8 cellular contexts compared by ENCODE assay signal in the genomic region with DNA sequence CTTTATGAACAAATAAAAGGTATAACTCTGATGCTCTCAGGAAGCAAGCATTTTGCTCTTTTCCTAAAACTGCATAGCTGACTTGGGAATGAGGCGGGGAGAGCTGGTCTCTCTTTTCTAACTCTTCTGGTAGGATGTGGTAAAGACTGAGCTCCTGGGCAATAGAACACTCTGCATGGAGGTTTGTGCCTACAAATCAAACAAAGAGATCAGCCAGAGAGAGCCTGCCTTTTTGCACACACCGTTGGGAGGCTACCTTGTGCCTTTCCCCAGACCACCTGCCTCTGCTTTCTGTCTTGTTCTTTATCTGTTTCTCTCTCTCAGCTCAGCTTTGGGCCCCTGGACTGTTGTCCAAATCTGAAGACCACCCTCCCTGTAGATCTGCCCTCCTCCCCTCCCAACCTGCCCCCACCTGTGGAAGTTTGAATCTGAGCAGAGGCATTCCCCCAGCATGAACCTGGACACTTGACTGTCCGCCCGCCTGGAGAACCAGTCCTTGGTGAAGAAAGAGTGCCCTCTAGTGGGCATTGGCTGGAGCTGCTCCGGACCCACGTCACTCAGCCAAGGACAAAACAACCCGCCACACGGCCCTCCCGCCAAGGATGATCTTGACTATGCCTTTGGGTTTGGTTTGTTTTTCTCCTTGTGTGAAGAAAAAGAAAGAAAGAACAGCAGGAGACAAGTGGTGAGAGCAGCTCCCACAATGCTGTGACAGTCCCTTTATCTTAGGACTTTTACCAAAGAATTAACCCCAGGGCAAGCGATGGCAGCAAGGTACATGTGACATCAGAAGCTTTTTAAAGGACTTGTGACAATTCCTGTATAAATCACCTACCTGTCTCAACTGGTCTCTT.
DNase-seq lines count a peak whose midpoint lies in the region; ATAC-seq and TF ChIP-seq lines count a peak whose summit lies in the region.

No MANE protein-coding gene starts in this region.

- H3K36me3 ChIP-seq in SK-N-SH (replicated peaks in 1 of 2; ENCODE audit: control insufficient read depth in 1 of 2, insufficient read depth in 2 of 2, low read length in 1 of 2) (no peaks in the 10 kb centered on the region), uterus (no peaks in the 10 kb centered on the region)

- no peaks in the 10 kb centered on the region for H4K20me1 ChIP-seq in SK-N-SH (ENCODE audit: insufficient read depth)

- ATAC-seq in HG02571 (IDR thresholded peaks at IDR 0.05; ENCODE audit: unreplicated experiment): peak; percentile 98

- peaks cover 14 to 19% of the 10 kb centered on the region in 2 experiments; a peak in 3 of 4 replicates for H3K4me1 ChIP-seq in SK-N-SH (ENCODE audit: control insufficient read depth in 1 of 2, insufficient read depth in 2 of 2, low read depth in 1 of 2, low read length in 1 of 2)
- peaks cover 18 to 19% of the 10 kb centered on the region in 2 donors for H3K4me1 ChIP-seq in uterus

- no peaks in the 10 kb centered on the region for H3F3A ChIP-seq in SK-N-SH (replicated peaks; ENCODE audit: insufficient read depth)

- DNase-seq in MV-4-11 (lab: John Stamatoyannopoulos, UW) (peak; percentile 44), SK-N-SH (peak; percentile 89), cardiac septum (ENCODE audit: low spot score) (peak; percentile 88), posterior vena cava (ENCODE audit: low spot score) (peak; percentile 93), uterus (peak; percentile 89 to 94)
- DNase-seq in activated naive CD8-positive, alpha-beta T cell treated with anti-CD3 and anti-CD28 coated beads, Interleukin-2, amount 50 U/mL, for 16 hours (ENCODE audit: low read depth, low spot score): peak; percentile 5

- H3K9me3 ChIP-seq in SK-N-SH: no peaks in the 10 kb centered on the region
- no peaks in the 10 kb centered on the region for H3K9me3 ChIP-seq in uterus

- H3K4me2 ChIP-seq in SK-N-SH: no peak overlapping the region

- no peak overlapping the region for H2AFZ ChIP-seq in SK-N-SH (ENCODE audit: low read depth)

- no peak for TF ChIP-seq POLR2A in uterus (IDR thresholded peaks at IDR 0.05)

- TF ChIP-seq EP300 in SK-N-SH (IDR thresholded peaks at IDR 0.05; ENCODE audit: borderline replicate concordance in 1 of 2, low read depth in 1 of 2, low read length in 1 of 2): no peak

- H3K27me3 ChIP-seq in SK-N-SH (ENCODE audit: insufficient read depth) (no peaks in the 10 kb centered on the region), uterus (no peaks in the 10 kb centered on the region)

- H3K9ac ChIP-seq in SK-N-SH: no peak overlapping the region

- POLR2A ChIA-PET in SK-N-SH (lab: Yijun Ruan, JAX): no interaction called here

- CTCF ChIA-PET in SK-N-SH (lab: Yijun Ruan, JAX): interaction anchor here (0.6 to 4.5 kb wide), 82 partner anchors 9 to 1428 kb away, joined by 3 to 40 read pairs (median 4); a partner anchor contains a TSS

- TF ChIP-seq CTCF in GM12872 (IDR thresholded peaks at IDR 0.05; ENCODE audit: insufficient read depth, low read depth, low read length) (peak; percentile 91), SK-N-SH (IDR thresholded peaks at IDR 0.05) (peak; percentile 96), uterus (IDR thresholded peaks at IDR 0.05) (peak; percentile 87 to 95 (median 92))

- H3K27ac ChIP-seq in SK-N-SH (ENCODE audit: low read depth in 2 of 2, low read length in 1 of 2): no peak overlapping the region
- H3K27ac ChIP-seq in uterus: peak overlapping the region; percentile 92 to 94

- WGBS in SK-N-SH (ENCODE audit: low lambda C conversion rate): 29% methylated on average over 10 of the region's 10 CpGs

- no peaks in the 10 kb centered on the region for H3K79me2 ChIP-seq in SK-N-SH (ENCODE audit: insufficient read depth)

- no peaks in the 10 kb centered on the region for H3K9me2 ChIP-seq in SK-N-SH

- intact Hi-C loops in cardiac septum (cut with DNase I): loop anchor here (2.0 to 10.0 kb wide), 5 partner anchors 74 to 962 kb away; a partner anchor contains a TSS
- intact Hi-C loops in posterior vena cava (cut with DNase I): loop anchor here (5.0 to 10.0 kb wide), 3 partner anchors 170 to 222 kb away; no protein-coding TSS in a partner anchor
- intact Hi-C loops in uterus (cut with DNase I; ENCODE audit: low total_unique reads): loop anchor here (10.0 kb wide), 3 partner anchors 92 to 202 kb away; no protein-coding TSS in a partner anchor

- H3K4me3 ChIP-seq in SK-N-SH (ENCODE audit: low read depth in 2 of 2, low read length in 1 of 2) (no peak overlapping the region; a peak in 1 of 4 replicates), uterus (no peak overlapping the region)

- peak; percentile 98 for TF ChIP-seq RAD21 in SK-N-SH (IDR thresholded peaks at IDR 0.05; ENCODE audit: low read length)

TF ChIP-seq in SK-N-SH, 30 proteins besides CTCF, POLR2A, EP300 and RAD21:
- TF ChIP-seq, protein P1, sequence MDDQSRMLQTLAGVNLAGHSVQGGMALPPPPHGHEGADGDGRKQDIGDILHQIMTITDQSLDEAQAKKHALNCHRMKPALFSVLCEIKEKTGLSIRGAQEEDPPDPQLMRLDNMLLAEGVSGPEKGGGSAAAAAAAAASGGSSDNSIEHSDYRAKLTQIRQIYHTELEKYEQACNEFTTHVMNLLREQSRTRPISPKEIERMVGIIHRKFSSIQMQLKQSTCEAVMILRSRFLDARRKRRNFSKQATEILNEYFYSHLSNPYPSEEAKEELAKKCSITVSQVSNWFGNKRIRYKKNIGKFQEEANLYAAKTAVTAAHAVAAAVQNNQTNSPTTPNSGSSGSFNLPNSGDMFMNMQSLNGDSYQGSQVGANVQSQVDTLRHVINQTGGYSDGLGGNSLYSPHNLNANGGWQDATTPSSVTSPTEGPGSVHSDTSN (IDR thresholded peaks at IDR 0.05): peak; percentile 42; the same call in 1 of the 2 replicates
- TF ChIP-seq CHD2 (IDR thresholded peaks at IDR 0.05; ENCODE audit: low read length, partially characterized antibody) (peak; percentile 35), RXRA (IDR thresholded peaks at IDR 0.05; ENCODE audit: borderline replicate concordance, low read depth) (peak; percentile 48; the same call in 1 of the 2 replicates), SMC3 (IDR thresholded peaks at IDR 0.05; ENCODE audit: low read depth, low read length) (peak; percentile 96), FOSL2 (IDR thresholded peaks at IDR 0.05; ENCODE audit: borderline replicate concordance, low read depth) (no peak)
- TF ChIP-seq, protein P2, sequence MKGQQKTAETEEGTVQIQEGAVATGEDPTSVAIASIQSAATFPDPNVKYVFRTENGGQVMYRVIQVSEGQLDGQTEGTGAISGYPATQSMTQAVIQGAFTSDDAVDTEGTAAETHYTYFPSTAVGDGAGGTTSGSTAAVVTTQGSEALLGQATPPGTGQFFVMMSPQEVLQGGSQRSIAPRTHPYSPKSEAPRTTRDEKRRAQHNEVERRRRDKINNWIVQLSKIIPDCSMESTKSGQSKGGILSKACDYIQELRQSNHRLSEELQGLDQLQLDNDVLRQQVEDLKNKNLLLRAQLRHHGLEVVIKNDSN (IDR thresholded peaks at IDR 0.05; ENCODE audit: borderline replicate concordance, low read depth): no peak

Comparison
In these comparisons a context has a peak if more than half of its experiments do, and no peak if none do; other contexts are left out.
1. DNase-seq: peak in every context shown above with its lines; median percentile 93 in posterior vena cava; 92 in uterus; 89 in SK-N-SH; 88 in cardiac septum; 44 in MV-4-11; 5 in activated naive CD8-positive, alpha-beta T cell treated with anti-CD3 and anti-CD28 coated beads, Interleukin-2, amount 50 U/mL, for 16 hours.
2. H3K27ac ChIP-seq: peak in uterus (2 of 2); none in SK-N-SH (0 of 2).
3. Peak in every context shown above with its lines, with median percentiles within 50 percentile points of each other: CTCF ChIP-seq.